Comparison of ENCODE assay signal across 8 cellular contexts in genomic region chr15:45036812-45037781, GRCh38. TPM values are rescaled to one million over a fixed set of nuclear protein-coding genes. Genes with fewer than 3 reads are reported as not detected.
DNase-seq lines count a peak whose midpoint lies in the region; ATAC-seq and TF ChIP-seq lines count a peak whose summit lies in the region.
"Not testable (repeated sequence)": the region's sequence is repeated elsewhere in the genome, so short reads cannot be mapped to it uniquely, and the experiment has no call there.

No MANE protein-coding gene starts in this region.

- not testable (repeated sequence) for H3K9me3 ChIP-seq in CD4-positive, alpha-beta T cell (ENCODE audit: control insufficient read depth, low read length); lower lobe of right lung

- peak overlapping the region in 2 of 59 donors; percentile 3 to 8 for H3K4me3 ChIP-seq in dorsolateral prefrontal cortex
- H3K4me3 ChIP-seq in lower lobe of right lung = not testable (repeated sequence)

- H3K27ac Mint-ChIP-seq in CD4-positive, alpha-beta T cell = not testable (repeated sequence)

- peaks cover 19% of the 10 kb centered on the region for H3K4me1 Mint-ChIP-seq in CD4-positive, alpha-beta T cell (ENCODE audit: low read depth)

- not testable (repeated sequence) for TF ChIP-seq EP300 in Ishikawa (IDR thresholded peaks at IDR 0.05; ENCODE audit: borderline replicate concordance)

- not testable (repeated sequence) for H3K9me3 Mint-ChIP-seq in CD4-positive, alpha-beta T cell

- POLR2A ChIA-PET in CD4-positive, alpha-beta T cell (lab: Charles Lee) = not testable (repeated sequence)

- TF ChIP-seq CTCF in CD4-positive, alpha-beta T cell (IDR thresholded peaks at IDR 0.05) = peak; percentile 80
- TF ChIP-seq CTCF in dorsolateral prefrontal cortex (IDR thresholded peaks at IDR 0.05 in 54 of 56, conservative IDR thresholded peaks at IDR 0.05 in 2 of 56; ENCODE audit: low read depth in 1 of 56, partially characterized antibody in 56 of 56) (peak; percentile 59 to 96 (median 88)), lower lobe of right lung (IDR thresholded peaks at IDR 0.05) (peak; percentile 86)

- H3K4me1 ChIP-seq in lower lobe of right lung = not testable (repeated sequence)

- peak; percentile 89 for TF ChIP-seq RAD21 in Ishikawa (IDR thresholded peaks at IDR 0.05; ENCODE audit: low read depth)

- not testable (repeated sequence) for H3K36me3 Mint-ChIP-seq in CD4-positive, alpha-beta T cell (ENCODE audit: low read depth)

- intact Hi-C loops in CD4-positive, alpha-beta T cell (cut with DNase I, micrococcal nuclease) = loop anchor here (1.0 to 10.0 kb wide), 7 partner anchors 14 to 460 kb away; partner anchors contain the start of genes SORD (in 1 of the 2) and TERB2 (in 1 of the 2)
- intact Hi-C loops in dorsolateral prefrontal cortex (cut with DNase I) = loop anchor here (2.0 to 5.0 kb wide), 3 partner anchors 65 to 80 kb away; no protein-coding TSS in a partner anchor
- intact Hi-C loops in lower lobe of right lung (cut with DNase I) = not testable (repeated sequence)

- H3K27ac ChIP-seq in CD4-positive, alpha-beta T cell (ENCODE audit: low read depth, low read length); lower lobe of right lung: not testable (repeated sequence)
- peak overlapping the region in 1 of 59 donors; percentile 7 for H3K27ac ChIP-seq in dorsolateral prefrontal cortex

- DNase-seq in CD4-positive, alpha-beta T cell = peak; percentile 52 to 75 (median 63)
- DNase-seq in NOMO-1 treated with dmso at 0.1 percent for 144 hours (lab: John Stamatoyannopoulos, UW; ENCODE audit: unreplicated experiment) = peak; percentile 19
- DNase-seq in activated CD8-positive, alpha-beta memory T cell treated with anti-CD3 and anti-CD28 coated beads for 1 hour (ENCODE audit: extremely low read depth in 1 of 2, low read depth in 1 of 2) = peak; percentile 22 to 55
- DNase-seq in dorsolateral prefrontal cortex = peak; percentile 37 to 83 (median 70)
- peak; percentile 86 for DNase-seq in lower lobe of right lung
- peak; percentile 55 to 60 for DNase-seq in stimulated activated CD4-positive, alpha-beta T cell treated with anti-CD3 and anti-CD28 coated beads, Interleukin-4, amount 100 ng/mL, for 48 hours (ENCODE audit: low read depth in 2 of 2)

- H3K4me3 Mint-ChIP-seq in CD4-positive, alpha-beta T cell = not testable (repeated sequence)

- not testable (repeated sequence) for H3K27me3 Mint-ChIP-seq in CD4-positive, alpha-beta T cell

- not testable (repeated sequence) for H3K27me3 ChIP-seq in CD4-positive, alpha-beta T cell (ENCODE audit: control insufficient read depth, insufficient read depth, low read length); dorsolateral prefrontal cortex; lower lobe of right lung (ENCODE audit: low read depth)

- ATAC-seq in CD4-positive, alpha-beta T cell (ENCODE audit: poor library complexity) = peak; percentile 98
- ATAC-seq in GM21381 (IDR thresholded peaks at IDR 0.05; ENCODE audit: unreplicated experiment) = peak; percentile 87
- ATAC-seq in lower lobe of right lung = peak; percentile 98 to 99

- not testable (repeated sequence) for H3K36me3 ChIP-seq in lower lobe of right lung

- CTCF ChIA-PET in CD4-positive, alpha-beta T cell (lab: Charles Lee) = interaction anchor here (0.8 to 2.9 kb wide), 7 partner anchors 13 to 459 kb away, joined by 3 to 12 read pairs (median 5); no protein-coding TSS in a partner anchor

RNA-seq across cellular contexts. Expression of gene SORD, which starts 14.1 kb away (rescaled TPM):
- total RNA-seq in CD4-positive, alpha-beta T cell = 1 to 10 TPM; 1.7 to 1.8 TPM
- 10 to 100 TPM in 115 of 120 experiments, 1 to 10 TPM in 5; 7.3 to 24.3 (median 15.2) TPM for total RNA-seq in dorsolateral prefrontal cortex
- 10.5 TPM for total RNA-seq in lower lobe of right lung

Comparison
In these comparisons a context has a peak if more than half of its experiments do, and no peak if none do; other contexts are left out.
1. DNase-seq: peak in every context shown above with its lines; median percentile 86 in lower lobe of right lung; 70 in dorsolateral prefrontal cortex; 63 in CD4-positive, alpha-beta T cell; 58 in stimulated activated CD4-positive, alpha-beta T cell treated with anti-CD3 and anti-CD28 coated beads, Interleukin-4, amount 100 ng/mL, for 48 hours; 38 in activated CD8-positive, alpha-beta memory T cell treated with anti-CD3 and anti-CD28 coated beads for 1 hour; 19 in NOMO-1 treated with dmso at 0.1 percent for 144 hours.